In genomic region chr10:128528781-128529180, GRCh38 we compare ENCODE assay signal across 22 cellular contexts.
"Had no signal": no experiment of that assay in that cellular context is flagged by ENCODE, and none has a peak within 500 bp of the region (broad histone marks: within the 10 kb centered on the region; RNA-seq: fewer than 3 reads in every experiment).

No MANE protein-coding gene starts in this region.

- H3K4me1 ChIP-seq: esophagus muscularis mucosa, foreskin keratinocyte, gastroesophageal sphincter, heart right ventricle, left lung, lower lobe of right lung had no signal

- H3K27ac ChIP-seq: coronary artery, esophagus muscularis mucosa, foreskin keratinocyte, gastroesophageal sphincter, heart right ventricle, left lung, lower lobe of right lung had no signal

- H3K27ac Mint-ChIP-seq: mesothelial cell of epicardium had no signal

- H3K4me3 Mint-ChIP-seq: mesothelial cell of epicardium had no signal

- FAIRE-seq: colon, endothelial cell of umbilical vein, islet of Langerhans, keratinocyte had no signal

- ATAC-seq: foreskin keratinocyte, gastroesophageal sphincter, heart right ventricle, left cardiac atrium, left lung, left ventricle myocardium superior, lower lobe of right lung, mucosa of descending colon had no signal

- H3K9me3 ChIP-seq: esophagus muscularis mucosa, gastroesophageal sphincter, heart right ventricle, left lung, lower lobe of right lung, mucosa of descending colon had no signal

- H3K27me3 ChIP-seq: foreskin keratinocyte had no signal

- H3K36me3 Mint-ChIP-seq: mesothelial cell of epicardium had no signal

- H3K9me3 Mint-ChIP-seq: mesothelial cell of epicardium had no signal

- H3K36me3 ChIP-seq: esophagus muscularis mucosa, gastroesophageal sphincter, heart right ventricle, left lung, lower lobe of right lung had no signal

- DNase-seq: dermis blood vessel endothelial cell; dorsolateral prefrontal cortex; effector CD4-positive, alpha-beta T cell; effector memory CD4-positive, alpha-beta T cell; foreskin keratinocyte; head of caudate nucleus; heart right ventricle; hippocampal formation; left cardiac atrium; left lung; left ventricle myocardium superior; lower lobe of right lung; mesenchymal stem cell; mucosa of descending colon had no signal

- H3K4me3 ChIP-seq: coronary artery, dorsolateral prefrontal cortex, esophagus muscularis mucosa, gastroesophageal sphincter, heart right ventricle, left lung, lower lobe of right lung, mucosa of descending colon had no signal
